In genomic region chr15:88982304-88982945, GRCh38 we compare ENCODE assay signal across 8 cellular contexts.
DNase-seq lines count a peak whose midpoint lies in the region; ATAC-seq and TF ChIP-seq lines count a peak whose summit lies in the region.

No MANE protein-coding gene starts in this region.

- H3K9me3 ChIP-seq in HUES64 (ENCODE audit: insufficient read depth, low read depth, low read length) = no peaks in the 10 kb centered on the region

- no peaks in the 10 kb centered on the region for H3K36me3 ChIP-seq in HUES64 (ENCODE audit: insufficient read depth, low read length)
- H3K36me3 ChIP-seq in urinary bladder (ENCODE audit: insufficient read depth) = no peaks in the 10 kb centered on the region

- DNase-seq in GM04503 (ENCODE audit: low read depth) (peak; percentile 65), fibroblast of villous mesenchyme (ENCODE audit: low read depth) (peak; percentile 84), SKM-1 (lab: John Stamatoyannopoulos, UW; ENCODE audit: unreplicated experiment) (no peak), NCI-H2171 treated with DMSO at 0.1 percent for 48 hours (lab: John Stamatoyannopoulos, UW) (no peak), hypothalamus (lab: John Stamatoyannopoulos, UW) (no peak)

- H3K4me3 ChIP-seq in HUES64 (ENCODE audit: low read length) (no peak overlapping the region), fibroblast of villous mesenchyme (ENCODE audit: low read depth, low read length) (no peak overlapping the region), urinary bladder (ENCODE audit: low read depth, low read length) (no peak overlapping the region)

- H3K4me1 ChIP-seq in HUES64 (ENCODE audit: insufficient read depth, low read length) (peaks cover 37% of the 10 kb centered on the region), urinary bladder (ENCODE audit: insufficient read depth) (no peaks in the 10 kb centered on the region)

- no peak for TF ChIP-seq CTCF in fibroblast of villous mesenchyme (IDR thresholded peaks at IDR 0.05; ENCODE audit: insufficient read depth, low read depth, low read length)

- peak overlapping the region; percentile 46; the same call in 1 of the 2 replicates for H3K27ac ChIP-seq in HUES64 (ENCODE audit: low read depth, low read length)
- peak overlapping the region; percentile 63 for H3K27ac ChIP-seq in urinary bladder (ENCODE audit: low read depth)

- no peak overlapping the region for H3K9ac ChIP-seq in HUES64 (ENCODE audit: low read depth, low read length)

- no peaks in the 10 kb centered on the region for H3K27me3 ChIP-seq in HUES64 (ENCODE audit: insufficient read depth, low read length)

- 86% methylated on average over 7 of the region's 7 CpGs for WGBS in HUES64
- 52% methylated on average over 7 of the region's 7 CpGs for WGBS in urinary bladder

- ATAC-seq in GM21619 (IDR thresholded peaks at IDR 0.05; ENCODE audit: unreplicated experiment) = peak; percentile 97

Comparison
In these comparisons a context has a peak if more than half of its experiments do, and no peak if none do; other contexts are left out.
1. DNase-seq: peak in GM04503 (single experiment) and fibroblast of villous mesenchyme (single experiment); none in SKM-1 (single experiment), NCI-H2171 treated with DMSO at 0.1 percent for 48 hours (single experiment) and hypothalamus (0 of 51).